In genomic region chr2:25822190-25823117, GRCh38 we compare ENCODE assay signal across 8 cellular contexts. TPM values are rescaled to one million over a fixed set of nuclear protein-coding genes. Genes with fewer than 3 reads are reported as not detected.
DNase-seq lines count a peak whose midpoint lies in the region; ATAC-seq and TF ChIP-seq lines count a peak whose summit lies in the region.

No MANE protein-coding gene starts in this region.

- H3K4me3 ChIP-seq in kidney epithelial cell (ENCODE audit: low read depth, low read length) = peak overlapping the region; percentile 32

- TF ChIP-seq CTCF in kidney epithelial cell (IDR thresholded peaks at IDR 0.05; ENCODE audit: insufficient read depth, low read length, poor library complexity, severe bottlenecking) = peak; percentile 18
- TF ChIP-seq CTCF in osteocyte (IDR thresholded peaks at IDR 0.05) = no peak

- no peaks in the 10 kb centered on the region for H3K36me3 ChIP-seq in kidney epithelial cell (ENCODE audit: control insufficient read depth, insufficient read depth, low read length)

- H3K9me3 Mint-ChIP-seq in osteocyte (ENCODE audit: unreplicated experiment) = no peaks in the 10 kb centered on the region

- H3K36me3 Mint-ChIP-seq in osteocyte (ENCODE audit: unreplicated experiment) = peaks cover 5% of the 10 kb centered on the region

- peaks cover 11% of the 10 kb centered on the region for H3K4me1 Mint-ChIP-seq in osteocyte (ENCODE audit: unreplicated experiment)

- no peak overlapping the region for H3K27ac Mint-ChIP-seq in osteocyte (ENCODE audit: unreplicated experiment)

- no peaks in the 10 kb centered on the region for H3K27me3 Mint-ChIP-seq in osteocyte (ENCODE audit: unreplicated experiment)

- peak; percentile 51 for DNase-seq in CD1c-positive myeloid dendritic cell (ENCODE audit: extremely low spot score)
- peak; percentile 61 for DNase-seq in T-helper 9 cell
- DNase-seq in astrocyte of the hippocampus (ENCODE audit: low read depth, low spot score) = peak; percentile 60
- DNase-seq in kidney epithelial cell (ENCODE audit: low read depth) = no peak
- DNase-seq in stimulated activated CD4-positive, alpha-beta T cell treated with anti-CD3 and anti-CD28 coated beads, TNF-alpha, amount 100 ng/mL, for 4 hours (ENCODE audit: low read depth in 3 of 3) = peak; percentile 16 to 29 (median 27)
- DNase-seq in osteocyte (ENCODE audit: extremely low spot score, unreplicated experiment) = no peak
- no peak for DNase-seq in NCI-H1048 (lab: John Stamatoyannopoulos, UW)

- no peak overlapping the region for H3K4me3 Mint-ChIP-seq in osteocyte (ENCODE audit: unreplicated experiment)

- ATAC-seq in HG03342 (IDR thresholded peaks at IDR 0.05; ENCODE audit: unreplicated experiment) = no peak

- no peaks in the 10 kb centered on the region for H3K27me3 ChIP-seq in kidney epithelial cell (ENCODE audit: control insufficient read depth, insufficient read depth, low read length)

RNA-seq across cellular contexts. Expression of gene ASXL2, which starts 55.8 kb away (rescaled TPM):
- total RNA-seq in kidney epithelial cell (16.8 and 18.6 TPM in 2 replicates), osteocyte (32.7 and 34.0 TPM in 2 replicates)

Comparison
In these comparisons a context has a peak if more than half of its experiments do, and no peak if none do; other contexts are left out.
1. DNase-seq: peak in CD1c-positive myeloid dendritic cell (single experiment), T-helper 9 cell (single experiment), astrocyte of the hippocampus (single experiment) and stimulated activated CD4-positive, alpha-beta T cell treated with anti-CD3 and anti-CD28 coated beads, TNF-alpha, amount 100 ng/mL, for 4 hours (3 of 3); none in kidney epithelial cell (single experiment), osteocyte (single experiment) and NCI-H1048 (single experiment).